26 cellular contexts compared by ENCODE assay signal in genomic region chr1:25866288-25866687, GRCh38. TPM values are rescaled to one million over a fixed set of nuclear protein-coding genes. Genes with fewer than 3 reads are reported as not detected.
"Had no signal": no experiment of that assay in that cellular context is flagged by ENCODE, and none has a peak within 500 bp of the region (broad histone marks: within the 10 kb centered on the region; RNA-seq: fewer than 3 reads in every experiment).

No MANE protein-coding gene starts in this region.

- DNase-seq: activated CD4-positive, alpha-beta memory T cell treated with anti-CD3 and anti-CD28 coated beads for 36 hours; activated CD4-positive, alpha-beta T cell treated with anti-CD3 and anti-CD28 coated beads for 48 hours; activated gamma-delta T cell; activated naive CD4-positive, alpha-beta T cell treated with anti-CD3 and anti-CD28 coated beads, Interleukin-2, amount 50 U/mL, for 16 hours; activated T-cell treated with anti-CD3 and anti-CD28 coated beads, Interleukin-2, amount 50 U/mL, for 72 hours; anterior cingulate cortex; brain microvascular endothelial cell; caudate nucleus; effector memory CD8-positive, alpha-beta T cell; glutamatergic neuron; immature natural killer cell; kidney glomerular epithelial cell; left ventricle myocardium inferior; midbrain; natural killer cell; ovary; stimulated activated CD4-positive, alpha-beta T cell treated with anti-CD3 and anti-CD28 coated beads, Interleukin-15, amount 100 ng/mL, for 24 hours; T1000; upper lobe of right lung had no signal

- H3K27ac ChIP-seq: brain microvascular endothelial cell, esophagus muscularis mucosa, left ventricle myocardium inferior, neutrophil, ovary, sigmoid colon, thoracic aorta, upper lobe of right lung had no signal

- H3K27ac Mint-ChIP-seq: activated CD4-positive, alpha-beta memory T cell treated with anti-CD3 and anti-CD28 coated beads for 36 hours; activated T-cell treated with anti-CD3 and anti-CD28 coated beads, Interleukin-2, amount 50 U/mL, for 72 hours; effector memory CD8-positive, alpha-beta T cell; immature natural killer cell; natural killer cell; stimulated activated memory B cell treated with anti-CD40 and anti-IgM and Interleukin-4, amounts not matched to agents 10 μg/mL and 1 μg/mL and 100 μg/mL, for 72 hours; T-helper 1 cell treated with Interleukin-12 subunit alpha and Interleukin-12 subunit beta and Interleukin-4 antibody, amounts not matched to agents 30 μg/mL and 1 μg/mL, for 36 hours had no signal

- H3K27me3 Mint-ChIP-seq: activated CD4-positive, alpha-beta memory T cell treated with anti-CD3 and anti-CD28 coated beads for 36 hours; effector memory CD8-positive, alpha-beta T cell; stimulated activated memory B cell treated with anti-CD40 and anti-IgM and Interleukin-4, amounts not matched to agents 10 μg/mL and 1 μg/mL and 100 μg/mL, for 72 hours had no signal

- H3K9me3 Mint-ChIP-seq: activated CD4-positive, alpha-beta memory T cell treated with anti-CD3 and anti-CD28 coated beads for 36 hours; activated T-cell treated with anti-CD3 and anti-CD28 coated beads, Interleukin-2, amount 50 U/mL, for 72 hours; effector memory CD8-positive, alpha-beta T cell; immature natural killer cell; natural killer cell; stimulated activated memory B cell treated with anti-CD40 and anti-IgM and Interleukin-4, amounts not matched to agents 10 μg/mL and 1 μg/mL and 100 μg/mL, for 72 hours; T-helper 1 cell treated with Interleukin-12 subunit alpha and Interleukin-12 subunit beta and Interleukin-4 antibody, amounts not matched to agents 30 μg/mL and 1 μg/mL, for 36 hours had no signal

- H3K4me3 Mint-ChIP-seq: activated CD4-positive, alpha-beta memory T cell treated with anti-CD3 and anti-CD28 coated beads for 36 hours; activated T-cell treated with anti-CD3 and anti-CD28 coated beads, Interleukin-2, amount 50 U/mL, for 72 hours; effector memory CD8-positive, alpha-beta T cell; immature natural killer cell; natural killer cell; stimulated activated memory B cell treated with anti-CD40 and anti-IgM and Interleukin-4, amounts not matched to agents 10 μg/mL and 1 μg/mL and 100 μg/mL, for 72 hours; T-helper 1 cell treated with Interleukin-12 subunit alpha and Interleukin-12 subunit beta and Interleukin-4 antibody, amounts not matched to agents 30 μg/mL and 1 μg/mL, for 36 hours had no signal

- FAIRE-seq: frontal cortex had no signal

- H3K36me3 Mint-ChIP-seq: activated CD4-positive, alpha-beta memory T cell treated with anti-CD3 and anti-CD28 coated beads for 36 hours; immature natural killer cell; natural killer cell had no signal

- ATAC-seq: activated T-cell treated with anti-CD3 and anti-CD28 coated beads, Interleukin-2, amount 50 U/mL, for 72 hours; effector memory CD8-positive, alpha-beta T cell; natural killer cell; stimulated activated memory B cell treated with anti-CD40 and anti-IgM and Interleukin-4, amounts not matched to agents 10 μg/mL and 1 μg/mL and 100 μg/mL, for 72 hours; upper lobe of right lung had no signal

RNA-seq across cellular contexts. Expression of gene AUNIP, which starts 7.0 kb away (rescaled TPM):
- total RNA-seq: esophagus muscularis mucosa, left ventricle myocardium inferior, sigmoid colon, thoracic aorta, upper lobe of right lung had no signal
